12 cellular contexts compared by ENCODE assay signal in genomic region chr11:128424271-128424709, GRCh38.
A peak's percentile ranks its signal among the peaks of the same experiment; 100 is the strongest.
DNase-seq lines count a peak whose midpoint lies in the region; ATAC-seq, FAIRE-seq and TF ChIP-seq lines count a peak whose summit lies in the region.
"Had no signal": no experiment of that assay in that cellular context is flagged by ENCODE, and none has a peak within 500 bp of the region (broad histone marks: within the 10 kb centered on the region; RNA-seq: fewer than 3 reads in every experiment).

No MANE protein-coding gene starts in this region.

- H3K79me2 ChIP-seq in osteoblast (ENCODE audit: insufficient read depth, low read length): no peaks in the 10 kb centered on the region

- H3K4me3 Mint-ChIP-seq in activated naive CD8-positive, alpha-beta T cell treated with anti-CD3 and anti-CD28 coated beads, Interleukin-2, amount 50 U/mL, for 24 hours: no peak overlapping the region
- H3K4me3 Mint-ChIP-seq in activated naive CD8-positive, alpha-beta T cell treated with anti-CD3 and anti-CD28 coated beads for 36 hours: no peak overlapping the region
- H3K4me3 Mint-ChIP-seq in MCF 10A (ENCODE audit: unreplicated experiment): no peak overlapping the region
- H3K4me3 Mint-ChIP-seq: brain had no signal

- intact Hi-C loops in right cardiac atrium (cut with DNase I) (no loop called here), aorta (cut with DNase I) (no loop called here), MCF 10A (cut with micrococcal nuclease) (no loop called here)

- CTCF ChIA-PET in MCF 10A (lab: Yijun Ruan, JAX): interaction anchor here (1.2 kb wide), 1 partner anchor 15 kb away, joined by 3 read pairs; no protein-coding TSS in a partner anchor

- H3K36me3 Mint-ChIP-seq in activated naive CD8-positive, alpha-beta T cell treated with anti-CD3 and anti-CD28 coated beads, Interleukin-2, amount 50 U/mL, for 24 hours (ENCODE audit: low read depth): peaks cover 3% of the 10 kb centered on the region
- no peaks in the 10 kb centered on the region for H3K36me3 Mint-ChIP-seq in activated naive CD8-positive, alpha-beta T cell treated with anti-CD3 and anti-CD28 coated beads for 36 hours
- H3K36me3 Mint-ChIP-seq in MCF 10A (ENCODE audit: insufficient read depth, unreplicated experiment): no peaks in the 10 kb centered on the region
- H3K36me3 Mint-ChIP-seq: brain had no signal

- no peaks in the 10 kb centered on the region for H4K20me1 ChIP-seq in osteoblast (ENCODE audit: insufficient read depth, low read length)

- H3K4me1 Mint-ChIP-seq in activated naive CD8-positive, alpha-beta T cell treated with anti-CD3 and anti-CD28 coated beads, Interleukin-2, amount 50 U/mL, for 24 hours: peaks cover 76% of the 10 kb centered on the region
- H3K4me1 Mint-ChIP-seq in activated naive CD8-positive, alpha-beta T cell treated with anti-CD3 and anti-CD28 coated beads for 36 hours: peaks cover 62% of the 10 kb centered on the region
- no peaks in the 10 kb centered on the region for H3K4me1 Mint-ChIP-seq in MCF 10A (ENCODE audit: insufficient read depth, unreplicated experiment)

- no TSS peak for BruUV-seq in MCF 10A (replicated peaks; lab: Mats Ljungman, UMichigan)

- no peaks in the 10 kb centered on the region for H3K9me3 ChIP-seq in right cardiac atrium (ENCODE audit: control insufficient read depth, low read length)
- no peaks in the 10 kb centered on the region for H3K9me3 ChIP-seq in osteoblast (ENCODE audit: low read depth, low read length)
- H3K9me3 ChIP-seq in aorta (ENCODE audit: control insufficient read depth, low read length): no peaks in the 10 kb centered on the region
- H3K9me3 ChIP-seq: pancreas had no signal

- no peak for ATAC-seq in activated naive CD8-positive, alpha-beta T cell treated with anti-CD3 and anti-CD28 coated beads, Interleukin-2, amount 50 U/mL, for 24 hours
- peak; percentile 83 to 86 for ATAC-seq in right cardiac atrium
- ATAC-seq in aorta (ENCODE audit: low FRiP score): peak; percentile 91

- 27% methylated on average over 8 of the region's 8 CpGs for WGBS in right cardiac atrium
- WGBS in aorta, 2 donors: 5 to 7% methylated on average over 8 of the region's 8 CpGs

- H3K4me1 ChIP-seq in right cardiac atrium (ENCODE audit: control insufficient read depth, insufficient read depth, low read length): peaks cover 13% of the 10 kb centered on the region
- peaks cover 34% of the 10 kb centered on the region for H3K4me1 ChIP-seq in osteoblast (ENCODE audit: insufficient read depth, low read length)
- H3K4me1 ChIP-seq in aorta (ENCODE audit: control insufficient read depth in 1 of 2, insufficient read depth in 2 of 2, low read length in 2 of 2): peaks cover 0 to 3% of the 10 kb centered on the region in 2 donors

- H3K9me3 Mint-ChIP-seq in activated naive CD8-positive, alpha-beta T cell treated with anti-CD3 and anti-CD28 coated beads, Interleukin-2, amount 50 U/mL, for 24 hours: peaks cover 4% of the 10 kb centered on the region
- H3K9me3 Mint-ChIP-seq in activated naive CD8-positive, alpha-beta T cell treated with anti-CD3 and anti-CD28 coated beads for 36 hours: no peaks in the 10 kb centered on the region
- no peaks in the 10 kb centered on the region for H3K9me3 Mint-ChIP-seq in MCF 10A (ENCODE audit: unreplicated experiment)

- H2AFZ ChIP-seq in osteoblast (ENCODE audit: low read length): peak overlapping the region; percentile 30

- FAIRE-seq in H54 (lab: Jason Lieb, UNC): no peak
- FAIRE-seq: frontal cortex, pancreas had no signal

- POLR2A ChIA-PET in MCF 10A (lab: Yijun Ruan, JAX): no interaction called here

- DNase-seq in activated naive CD8-positive, alpha-beta T cell treated with anti-CD3 and anti-CD28 coated beads, Interleukin-2, amount 50 U/mL, for 24 hours: no peak
- no peak for DNase-seq in activated naive CD8-positive, alpha-beta T cell treated with anti-CD3 and anti-CD28 coated beads for 36 hours
- DNase-seq in right cardiac atrium: peak; percentile 76 to 88 (median 82)
- DNase-seq in osteoblast (ENCODE audit: insufficient read length, low spot score, missing footprints): peak; percentile 71
- DNase-seq in aorta: peak; percentile 80 to 85
- DNase-seq in NCI-H1092 treated with DMSO at 0.1 percent for 48 hours (lab: John Stamatoyannopoulos, UW): no peak
- DNase-seq in MCF 10A (ENCODE audit: unreplicated experiment): no peak
- DNase-seq in H54 (ENCODE audit: insufficient read length, low spot score): no peak
- DNase-seq: NCI-H2171 had no signal

- peaks cover 3% of the 10 kb centered on the region for H3K27me3 Mint-ChIP-seq in activated naive CD8-positive, alpha-beta T cell treated with anti-CD3 and anti-CD28 coated beads, Interleukin-2, amount 50 U/mL, for 24 hours
- no peaks in the 10 kb centered on the region for H3K27me3 Mint-ChIP-seq in activated naive CD8-positive, alpha-beta T cell treated with anti-CD3 and anti-CD28 coated beads for 36 hours
- no peaks in the 10 kb centered on the region for H3K27me3 Mint-ChIP-seq in MCF 10A (ENCODE audit: insufficient read depth, unreplicated experiment)

- peak overlapping the region; percentile 62 for H3K27ac Mint-ChIP-seq in activated naive CD8-positive, alpha-beta T cell treated with anti-CD3 and anti-CD28 coated beads, Interleukin-2, amount 50 U/mL, for 24 hours
- no peak overlapping the region for H3K27ac Mint-ChIP-seq in activated naive CD8-positive, alpha-beta T cell treated with anti-CD3 and anti-CD28 coated beads for 36 hours
- H3K27ac Mint-ChIP-seq in MCF 10A (ENCODE audit: low read depth, unreplicated experiment): no peak overlapping the region

- TF ChIP-seq CTCF in osteoblast (IDR thresholded peaks at IDR 0.05; ENCODE audit: extremely low read depth, low read depth, low read length): no peak
- no peak for TF ChIP-seq CTCF in MCF 10A (IDR thresholded peaks at IDR 0.05; ENCODE audit: unreplicated experiment)

- H3K27ac ChIP-seq in right cardiac atrium (ENCODE audit: low read length) (peak overlapping the region; percentile 48), osteoblast (ENCODE audit: low read depth, low read length) (no peak overlapping the region), aorta (ENCODE audit: low read depth in 1 of 2, low read length in 2 of 2) (peak overlapping the region in 1 of 2 donors; percentile 80)

- H3K27me3 ChIP-seq in right cardiac atrium (ENCODE audit: control insufficient read depth, insufficient read depth) (no peaks in the 10 kb centered on the region), osteoblast (ENCODE audit: insufficient read depth, low read length) (no peaks in the 10 kb centered on the region), aorta (ENCODE audit: control insufficient read depth in 1 of 2, insufficient read depth in 2 of 2, low read length in 1 of 2) (no peaks in the 10 kb centered on the region)
- H3K27me3 ChIP-seq: pancreas had no signal

- H3K36me3 ChIP-seq in osteoblast (ENCODE audit: insufficient read depth, low read length) (no peaks in the 10 kb centered on the region), aorta (ENCODE audit: control insufficient read depth in 1 of 2, insufficient read depth in 2 of 2, low read length in 1 of 2) (no peaks in the 10 kb centered on the region)
- H3K36me3 ChIP-seq: pancreas had no signal

- no peak for TF ChIP-seq POLR2A in H54 (IDR thresholded peaks at IDR 0.05; ENCODE audit: low read depth, low read length)

- no peak overlapping the region for H3K4me3 ChIP-seq in right cardiac atrium (ENCODE audit: low read length)
- H3K4me3 ChIP-seq in osteoblast (ENCODE audit: insufficient read depth, low read length): no peak overlapping the region
- no peak overlapping the region for H3K4me3 ChIP-seq in aorta (ENCODE audit: low read length in 2 of 2)
- H3K4me3 ChIP-seq: pancreas had no signal

- no peak overlapping the region for H3K4me2 ChIP-seq in osteoblast (ENCODE audit: insufficient read depth, low read length)

Comparison
In these comparisons a context has a peak if more than half of its experiments do, and no peak if none do; other contexts are left out.
1. DNase-seq: peak in right cardiac atrium (3 of 3), osteoblast (single experiment) and aorta (2 of 2); none in activated naive CD8-positive, alpha-beta T cell treated with anti-CD3 and anti-CD28 coated beads, Interleukin-2, amount 50 U/mL, for 24 hours (single experiment), activated naive CD8-positive, alpha-beta T cell treated with anti-CD3 and anti-CD28 coated beads for 36 hours (single experiment), NCI-H1092 treated with DMSO at 0.1 percent for 48 hours (single experiment), MCF 10A (single experiment) and H54 (single experiment).